In the genomic region with DNA sequence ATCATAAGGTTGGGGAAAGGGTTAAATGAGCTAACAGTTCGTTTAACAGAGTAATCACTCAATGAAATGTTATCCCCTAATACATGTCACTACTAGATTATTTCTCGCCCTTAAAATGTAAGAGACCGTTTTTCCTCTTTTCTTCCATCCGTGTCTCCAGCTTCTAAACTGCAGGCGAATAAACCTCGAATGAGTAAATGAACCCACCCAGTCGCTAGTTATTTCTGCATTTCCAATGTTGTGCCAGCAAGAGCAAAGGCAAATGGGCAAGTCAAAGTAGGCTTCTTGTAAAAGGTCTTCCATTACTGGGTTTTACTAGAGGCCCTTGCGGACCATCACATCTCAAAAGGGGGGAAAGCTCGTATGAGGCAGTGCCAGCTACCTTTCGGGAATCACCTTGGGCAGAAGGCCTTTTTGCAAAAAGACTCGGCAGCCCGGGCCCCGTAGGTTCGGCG, we compare ENCODE assay signal across 8 cellular contexts. TPM values are rescaled to one million over a fixed set of nuclear protein-coding genes. Genes with fewer than 3 reads are reported as not detected.
DNase-seq lines count a peak whose midpoint lies in the region; ATAC-seq and TF ChIP-seq lines count a peak whose summit lies in the region.

No MANE protein-coding gene starts in this region.

- TF ChIP-seq RAD21 in HCT116 (IDR thresholded peaks at IDR 0.05; ENCODE audit: low read depth) = no peak

- peak overlapping the region; percentile 56 for H2AFZ ChIP-seq in HCT116 (ENCODE audit: low read depth, low read length, poor library complexity, severe bottlenecking)

- peak overlapping the region; percentile 84 for H3K27ac Mint-ChIP-seq in activated naive CD8-positive, alpha-beta T cell treated with anti-CD3 and anti-CD28 coated beads, Interleukin-2, amount 10 ng/mL, durations not matched to agents 7 days and 5 days

- TF ChIP-seq POLR2A in HCT116 (IDR thresholded peaks at IDR 0.05; ENCODE audit: borderline replicate concordance, extremely low read depth, insufficient read depth, insufficient read length) = peak; percentile 47
- no peak for TF ChIP-seq POLR2A in lower leg skin (IDR thresholded peaks at IDR 0.05)

- CTCF ChIA-PET in AG04449 (lab: Yijun Ruan, JAX) (interaction anchor here (0.8 to 3.2 kb wide), 8 partner anchors 10 to 298 kb away, joined by 3 to 19 read pairs (median 4); no protein-coding TSS in a partner anchor), HCT116 (lab: Charles Lee) (interaction anchor here (2.4 kb wide), 1 partner anchor 19 kb away, joined by 13 read pairs; no protein-coding TSS in a partner anchor)

- no peaks in the 10 kb centered on the region for H3K9me3 Mint-ChIP-seq in activated naive CD8-positive, alpha-beta T cell treated with anti-CD3 and anti-CD28 coated beads, Interleukin-2, amount 10 ng/mL, durations not matched to agents 7 days and 5 days

- DNase-seq in AG04449 (ENCODE audit: low read depth, low spot score) = no peak
- no peak for DNase-seq in HCT116 (ENCODE audit: low read depth, low spot score)
- DNase-seq in activated naive CD8-positive, alpha-beta T cell treated with anti-CD3 and anti-CD28 coated beads, Interleukin-2, amount 10 ng/mL, durations not matched to agents 7 days and 5 days = no peak
- DNase-seq in lower leg skin (ENCODE audit: low spot score in 2 of 2) = no peak
- no peak for DNase-seq in upper lobe of right lung
- no peak for DNase-seq in SHP77 (lab: John Stamatoyannopoulos, UW)

- peak overlapping the region; percentile 74 for H3K9ac ChIP-seq in HCT116 (ENCODE audit: low read length)

- H3K9me3 ChIP-seq in HCT116 (ENCODE audit: control insufficient read depth in 1 of 2, insufficient read depth in 1 of 2, low read depth in 1 of 2, low read length in 2 of 2) = no peaks in the 10 kb centered on the region
- H3K9me3 ChIP-seq in upper lobe of right lung = no peaks in the 10 kb centered on the region

- H3K27ac ChIP-seq in HCT116 (ENCODE audit: low read depth, low read length) (peak overlapping the region; percentile 93), upper lobe of right lung (peak overlapping the region; percentile 95)

- POLR2A ChIA-PET in AG04449 (lab: Yijun Ruan, JAX) (interaction anchor here (0.5 to 1.2 kb wide), 3 partner anchors 14 to 290 kb away, joined by 3 read pairs; a partner anchor contains a TSS), HCT116 (lab: Charles Lee) (interaction anchor here (1.7 kb wide), 1 partner anchor 27 kb away, joined by 3 read pairs; no protein-coding TSS in a partner anchor)
- POLR2A ChIA-PET in activated naive CD8-positive, alpha-beta T cell treated with anti-CD3 and anti-CD28 coated beads, Interleukin-2, amount 10 ng/mL, durations not matched to agents 7 days and 5 days (lab: Charles Lee) = interaction anchor here (1.0 to 3.6 kb wide), 13 partner anchors 11 to 254 kb away, joined by 3 to 25 read pairs (median 5); a partner anchor contains a TSS

- H3K27me3 Mint-ChIP-seq in activated naive CD8-positive, alpha-beta T cell treated with anti-CD3 and anti-CD28 coated beads, Interleukin-2, amount 10 ng/mL, durations not matched to agents 7 days and 5 days = peaks cover 4% of the 10 kb centered on the region

- H3K79me2 ChIP-seq in HCT116 (ENCODE audit: insufficient read depth, low read length) = peaks cover 39% of the 10 kb centered on the region

- WGBS in lower leg skin, 2 donors = 5 to 8% methylated on average over 14 to 15 of the region's 15 CpGs

- TF ChIP-seq CTCF in AG04449 (IDR thresholded peaks at IDR 0.05; ENCODE audit: insufficient read depth, low read length, missing control alignments) (no peak), HCT116 (IDR thresholded peaks at IDR 0.05 in 2 of 3, conservative IDR thresholded peaks at IDR 0.05 in 1 of 3; ENCODE audit: borderline replicate concordance in 1 of 3, insufficient read depth in 1 of 3, low read depth in 2 of 3, low read length in 2 of 3) (no peak), lower leg skin (IDR thresholded peaks at IDR 0.05) (no peak), upper lobe of right lung (IDR thresholded peaks at IDR 0.05) (no peak)

- H3K36me3 Mint-ChIP-seq in activated naive CD8-positive, alpha-beta T cell treated with anti-CD3 and anti-CD28 coated beads, Interleukin-2, amount 10 ng/mL, durations not matched to agents 7 days and 5 days = peaks cover 22% of the 10 kb centered on the region

- peak overlapping the region; percentile 91 for H3K4me3 ChIP-seq in AG04449 (ENCODE audit: low read depth, low read length)
- peak overlapping the region; percentile 67 to 73 for H3K4me3 ChIP-seq in HCT116 (replicated peaks in 1 of 2; ENCODE audit: low read depth in 1 of 2, low read length in 2 of 2)
- H3K4me3 ChIP-seq in lower leg skin (ENCODE audit: low read depth, poor library complexity, severe bottlenecking) = peak overlapping the region; percentile 80
- peak overlapping the region; percentile 95 for H3K4me3 ChIP-seq in upper lobe of right lung

- H3K4me3 Mint-ChIP-seq in activated naive CD8-positive, alpha-beta T cell treated with anti-CD3 and anti-CD28 coated beads, Interleukin-2, amount 10 ng/mL, durations not matched to agents 7 days and 5 days = peak overlapping the region; percentile 88

- H3K27me3 ChIP-seq in HCT116 (ENCODE audit: insufficient read depth, low read length) (no peaks in the 10 kb centered on the region), upper lobe of right lung (no peaks in the 10 kb centered on the region)

- no peaks in the 10 kb centered on the region for H3K9me2 ChIP-seq in HCT116 (ENCODE audit: insufficient read depth)

- intact Hi-C loops in HCT116 (cut with micrococcal nuclease) (loop anchor here (2.0 to 5.0 kb wide), 2 partner anchors 100 to 268 kb away; a partner anchor contains a TSS), lower leg skin (cut with DNase I; ENCODE audit: low total_unique reads) (no loop called here), upper lobe of right lung (cut with DNase I) (no loop called here)

- RAD21 ChIA-PET in HCT116 (lab: Charles Lee; ENCODE audit: low non-redundant PET in 1 of 2, low total read pairs in 2 of 2, uncharacterized antibody in 2 of 2, unreplicated experiment in 2 of 2) = no interaction called here

- TSS peak; percentile 97 for BruUV-seq in HCT116 (replicated peaks; lab: Mats Ljungman, UMichigan)

- H3K36me3 ChIP-seq in HCT116 (ENCODE audit: control insufficient read depth in 1 of 2, insufficient read depth in 2 of 2, low read length in 2 of 2) = no peaks in the 10 kb centered on the region
- no peaks in the 10 kb centered on the region for H3K36me3 ChIP-seq in upper lobe of right lung

- peaks cover 42% of the 10 kb centered on the region for H3K4me1 Mint-ChIP-seq in activated naive CD8-positive, alpha-beta T cell treated with anti-CD3 and anti-CD28 coated beads, Interleukin-2, amount 10 ng/mL, durations not matched to agents 7 days and 5 days

- H4K20me1 ChIP-seq in HCT116 (ENCODE audit: insufficient read depth) = no peaks in the 10 kb centered on the region

- H3K4me2 ChIP-seq in HCT116 (ENCODE audit: low read length) = peak overlapping the region; percentile 86

- H3K4me1 ChIP-seq in HCT116 (ENCODE audit: control insufficient read depth in 1 of 2, insufficient read depth in 2 of 2, low read length in 2 of 2) (peaks cover 5 to 19% of the 10 kb centered on the region in 2 experiments; a peak in 2 of 4 replicates), upper lobe of right lung (peaks cover 21% of the 10 kb centered on the region)

- ATAC-seq in HCT116 (no peak), upper lobe of right lung (no peak), HG03139 (IDR thresholded peaks at IDR 0.05; ENCODE audit: unreplicated experiment) (no peak), HG03520 (IDR thresholded peaks at IDR 0.05; ENCODE audit: unreplicated experiment) (no peak)
- ATAC-seq in activated naive CD8-positive, alpha-beta T cell treated with anti-CD3 and anti-CD28 coated beads, Interleukin-2, amount 10 ng/mL, durations not matched to agents 7 days and 5 days (ENCODE audit: low read depth) = no peak

TF ChIP-seq in HCT116, 20 proteins besides CTCF, POLR2A, EP300 and RAD21:
- peak; percentile 88 for TF ChIP-seq POLR2AphosphoS5 (IDR thresholded peaks at IDR 0.05; ENCODE audit: low read depth, low read length)
- TF ChIP-seq TCF7L2 (IDR thresholded peaks at IDR 0.05; ENCODE audit: borderline replicate concordance, extremely low read depth, insufficient read depth, insufficient read length) = no peak
- TF ChIP-seq SP1 (IDR thresholded peaks at IDR 0.05; ENCODE audit: low read depth) = no peak

RNA-seq across cellular contexts. Expression of a gene that starts 0.4 kb away (rescaled TPM):
- 3.5 TPM for total RNA-seq in HCT116 (2021; ENCODE audit: unreplicated experiment)
- polyA plus RNA-seq in HCT116 (2012) = 2.0 and 2.1 TPM in 2 replicates
- 10 to 100 TPM; 39.7 to 40.2 TPM for total RNA-seq in activated naive CD8-positive, alpha-beta T cell treated with anti-CD3 and anti-CD28 coated beads, Interleukin-2, amount 10 ng/mL, durations not matched to agents 7 days and 5 days
- total RNA-seq in lower leg skin = 10 to 100 TPM; 30.7 to 37.7 (median 34.9) TPM
- total RNA-seq in upper lobe of right lung = 25.0 TPM
